ENCODE assay signal across 13 cellular contexts in the genomic region with DNA sequence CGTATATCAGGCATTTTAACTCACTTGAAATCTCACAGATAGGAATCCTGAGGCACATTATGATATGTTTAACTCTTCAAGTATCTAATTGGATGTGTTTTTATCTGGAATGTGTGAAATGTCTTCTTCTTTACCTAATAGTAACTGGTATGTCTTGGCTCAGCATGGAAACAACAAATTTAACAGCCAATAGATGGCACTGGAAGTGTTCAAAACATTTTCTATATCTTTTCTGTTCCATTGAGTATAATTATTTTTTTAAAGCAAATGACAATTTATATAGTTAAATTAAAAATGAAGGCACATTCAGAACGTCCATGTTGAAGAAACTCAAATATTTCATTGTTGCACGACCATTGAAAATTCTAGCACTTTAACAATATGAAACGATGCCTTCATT.
DNase-seq lines count a peak whose midpoint lies in the region; ATAC-seq and TF ChIP-seq lines count a peak whose summit lies in the region.
"Had no signal": no experiment of that assay in that cellular context is flagged by ENCODE, and none has a peak within 500 bp of the region (broad histone marks: within the 10 kb centered on the region; RNA-seq: fewer than 3 reads in every experiment).

No MANE protein-coding gene starts in this region.

- no peak for TF ChIP-seq RAD21 in SK-N-SH (IDR thresholded peaks at IDR 0.05; ENCODE audit: low read length)

- POLR2A ChIA-PET in SK-N-SH (lab: Yijun Ruan, JAX) = no interaction called here

- H2AFZ ChIP-seq in SK-N-SH (ENCODE audit: low read depth) = no peak overlapping the region
- no peak overlapping the region for H2AFZ ChIP-seq in smooth muscle cell (ENCODE audit: low read depth)

- H3K27me3 ChIP-seq in SK-N-SH (ENCODE audit: insufficient read depth) = no peaks in the 10 kb centered on the region; the same call in 1 of the 2 replicates
- H3K27me3 ChIP-seq in smooth muscle cell (ENCODE audit: low read depth) = no peaks in the 10 kb centered on the region
- H3K27me3 ChIP-seq: ascending aorta had no signal

- H3K27ac ChIP-seq in SK-N-SH (ENCODE audit: low read depth in 2 of 2, low read length in 1 of 2) (no peak overlapping the region), smooth muscle cell (ENCODE audit: low read depth) (no peak overlapping the region)
- H3K27ac ChIP-seq: ascending aorta had no signal

- TF ChIP-seq CTCF in SK-N-SH (IDR thresholded peaks at IDR 0.05) (peak; percentile 51), epithelial cell of esophagus (IDR thresholded peaks at IDR 0.05; ENCODE audit: insufficient read depth, low read depth, low read length, missing control alignments) (peak; percentile 28), smooth muscle cell (IDR thresholded peaks at IDR 0.05; ENCODE audit: borderline replicate concordance, insufficient read depth, poor library complexity, severe bottlenecking) (peak; percentile 18)

- TF ChIP-seq EP300 in SK-N-SH (IDR thresholded peaks at IDR 0.05; ENCODE audit: borderline replicate concordance in 1 of 2, low read depth in 1 of 2, low read length in 1 of 2) = no peak

- H3K4me3 ChIP-seq in SK-N-SH (ENCODE audit: low read depth in 2 of 2, low read length in 1 of 2) (no peak overlapping the region), epithelial cell of esophagus (ENCODE audit: low read length) (no peak overlapping the region), smooth muscle cell (no peak overlapping the region)
- H3K4me3 ChIP-seq: ascending aorta had no signal

- CTCF ChIA-PET in SK-N-SH (lab: Yijun Ruan, JAX) = no interaction called here

- no peak overlapping the region for H3K9ac ChIP-seq in SK-N-SH
- H3K9ac ChIP-seq in smooth muscle cell (ENCODE audit: low read depth) = no peak overlapping the region

- H3K4me1 ChIP-seq in SK-N-SH (ENCODE audit: control insufficient read depth in 1 of 2, insufficient read depth in 2 of 2, low read depth in 1 of 2, low read length in 1 of 2) = no peaks in the 10 kb centered on the region
- no peaks in the 10 kb centered on the region for H3K4me1 ChIP-seq in smooth muscle cell (ENCODE audit: low read depth)
- H3K4me1 ChIP-seq: ascending aorta had no signal

- H3K9me2 ChIP-seq in SK-N-SH = no peaks in the 10 kb centered on the region

- no peaks in the 10 kb centered on the region for H3K36me3 ChIP-seq in SK-N-SH (replicated peaks in 1 of 2; ENCODE audit: control insufficient read depth in 1 of 2, insufficient read depth in 2 of 2, low read length in 1 of 2)
- no peaks in the 10 kb centered on the region for H3K36me3 ChIP-seq in smooth muscle cell (ENCODE audit: low read depth)
- H3K36me3 ChIP-seq: ascending aorta had no signal

- WGBS in SK-N-SH (ENCODE audit: low lambda C conversion rate) = 4% methylated on average over 4 of the region's 4 CpGs
- WGBS in smooth muscle cell (ENCODE audit: low lambda C conversion rate) = 66% methylated on average over 4 of the region's 4 CpGs

- H3F3A ChIP-seq in SK-N-SH (replicated peaks; ENCODE audit: insufficient read depth) (no peaks in the 10 kb centered on the region), smooth muscle cell (ENCODE audit: low read depth) (no peaks in the 10 kb centered on the region)

- ATAC-seq in SK-N-SH treated with all-trans-retinoic acid at 6 μM for 48 hours = no peak
- ATAC-seq: activated CD8-positive, alpha-beta memory T cell treated with anti-CD3 and anti-CD28 coated beads, Interleukin-2, amount 10 ng/mL, durations not matched to agents 7 days and 5 days; left lobe of liver had no signal

- H3K4me2 ChIP-seq in SK-N-SH = no peak overlapping the region
- H3K4me2 ChIP-seq in smooth muscle cell = no peak overlapping the region

- H3K79me2 ChIP-seq in SK-N-SH (ENCODE audit: insufficient read depth) = no peaks in the 10 kb centered on the region
- H3K79me2 ChIP-seq in smooth muscle cell (ENCODE audit: low read depth) = no peaks in the 10 kb centered on the region

- H4K20me1 ChIP-seq in SK-N-SH (ENCODE audit: insufficient read depth) (no peaks in the 10 kb centered on the region), smooth muscle cell (ENCODE audit: low read depth) (no peaks in the 10 kb centered on the region)

- DNase-seq in SK-N-SH (no peak), NCI-H460 (ENCODE audit: extremely low read depth, low read depth) (peak; percentile 19), epithelial cell of esophagus (ENCODE audit: low read depth) (peak; percentile 12), smooth muscle cell (lab: John Stamatoyannopoulos, UW; ENCODE audit: unreplicated experiment) (no peak), NCI-H1105 (lab: John Stamatoyannopoulos, UW) (no peak), NCI-H2196 (lab: John Stamatoyannopoulos, UW; ENCODE audit: unreplicated experiment) (no peak), AG20443 (ENCODE audit: low spot score) (no peak)
- DNase-seq: activated CD8-positive, alpha-beta memory T cell treated with anti-CD3 and anti-CD28 coated beads, Interleukin-2, amount 10 ng/mL, durations not matched to agents 7 days and 5 days; C1 segment of cervical spinal cord; NCI-H446 treated with DMSO at 0.1 percent for 48 hours had no signal

- no peaks in the 10 kb centered on the region for H3K9me3 ChIP-seq in SK-N-SH
- no peaks in the 10 kb centered on the region for H3K9me3 ChIP-seq in smooth muscle cell (replicated peaks; ENCODE audit: low read depth)
- H3K9me3 ChIP-seq: ascending aorta had no signal

TF ChIP-seq in SK-N-SH, 30 proteins besides CTCF, POLR2A, EP300 and RAD21 (continues in another document):
- TF ChIP-seq, protein P1, sequence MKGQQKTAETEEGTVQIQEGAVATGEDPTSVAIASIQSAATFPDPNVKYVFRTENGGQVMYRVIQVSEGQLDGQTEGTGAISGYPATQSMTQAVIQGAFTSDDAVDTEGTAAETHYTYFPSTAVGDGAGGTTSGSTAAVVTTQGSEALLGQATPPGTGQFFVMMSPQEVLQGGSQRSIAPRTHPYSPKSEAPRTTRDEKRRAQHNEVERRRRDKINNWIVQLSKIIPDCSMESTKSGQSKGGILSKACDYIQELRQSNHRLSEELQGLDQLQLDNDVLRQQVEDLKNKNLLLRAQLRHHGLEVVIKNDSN (IDR thresholded peaks at IDR 0.05; ENCODE audit: borderline replicate concordance, low read depth) = no peak
- no peak for TF ChIP-seq TAF1 (IDR thresholded peaks at IDR 0.05; ENCODE audit: borderline replicate concordance, low read depth, low read length)
- no peak for TF ChIP-seq EZH2phosphoT487 (IDR thresholded peaks at IDR 0.05; ENCODE audit: borderline replicate concordance, low read depth)
- TF ChIP-seq, protein P2, sequence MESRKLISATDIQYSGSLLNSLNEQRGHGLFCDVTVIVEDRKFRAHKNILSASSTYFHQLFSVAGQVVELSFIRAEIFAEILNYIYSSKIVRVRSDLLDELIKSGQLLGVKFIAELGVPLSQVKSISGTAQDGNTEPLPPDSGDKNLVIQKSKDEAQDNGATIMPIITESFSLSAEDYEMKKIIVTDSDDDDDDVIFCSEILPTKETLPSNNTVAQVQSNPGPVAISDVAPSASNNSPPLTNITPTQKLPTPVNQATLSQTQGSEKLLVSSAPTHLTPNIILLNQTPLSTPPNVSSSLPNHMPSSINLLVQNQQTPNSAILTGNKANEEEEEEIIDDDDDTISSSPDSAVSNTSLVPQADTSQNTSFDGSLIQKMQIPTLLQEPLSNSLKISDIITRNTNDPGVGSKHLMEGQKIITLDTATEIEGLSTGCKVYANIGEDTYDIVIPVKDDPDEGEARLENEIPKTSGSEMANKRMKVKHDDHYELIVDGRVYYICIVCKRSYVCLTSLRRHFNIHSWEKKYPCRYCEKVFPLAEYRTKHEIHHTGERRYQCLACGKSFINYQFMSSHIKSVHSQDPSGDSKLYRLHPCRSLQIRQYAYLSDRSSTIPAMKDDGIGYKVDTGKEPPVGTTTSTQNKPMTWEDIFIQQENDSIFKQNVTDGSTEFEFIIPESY (IDR thresholded peaks at IDR 0.05; ENCODE audit: borderline replicate concordance, low read depth) = no peak
- TF ChIP-seq, protein P3, sequence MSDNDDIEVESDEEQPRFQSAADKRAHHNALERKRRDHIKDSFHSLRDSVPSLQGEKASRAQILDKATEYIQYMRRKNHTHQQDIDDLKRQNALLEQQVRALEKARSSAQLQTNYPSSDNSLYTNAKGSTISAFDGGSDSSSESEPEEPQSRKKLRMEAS (IDR thresholded peaks at IDR 0.05; ENCODE audit: low read depth) = no peak
- no peak for TF ChIP-seq TCF12 (IDR thresholded peaks at IDR 0.05)
- TF ChIP-seq TEAD4 (IDR thresholded peaks at IDR 0.05; ENCODE audit: borderline replicate concordance, insufficient read depth) = no peak

TF ChIP-seq in SK-N-SH treated with all-trans-retinoic acid at 6 μM for 48 hours, 23 proteins besides CTCF, POLR2A, EP300 and RAD21 (continues in another document):
- TF ChIP-seq ZNF8 (CRISPR knock-in tag; IDR thresholded peaks at IDR 0.05) (no peak), ZFP30 (CRISPR knock-in tag; IDR thresholded peaks at IDR 0.05) (no peak), TOX (CRISPR knock-in tag; IDR thresholded peaks at IDR 0.05; ENCODE audit: borderline replicate concordance) (no peak), ZFP3 (CRISPR knock-in tag; IDR thresholded peaks at IDR 0.05) (no peak), BACH2 (CRISPR knock-in tag; IDR thresholded peaks at IDR 0.05; ENCODE audit: borderline replicate concordance) (no peak)
- TF ChIP-seq, protein P4, sequence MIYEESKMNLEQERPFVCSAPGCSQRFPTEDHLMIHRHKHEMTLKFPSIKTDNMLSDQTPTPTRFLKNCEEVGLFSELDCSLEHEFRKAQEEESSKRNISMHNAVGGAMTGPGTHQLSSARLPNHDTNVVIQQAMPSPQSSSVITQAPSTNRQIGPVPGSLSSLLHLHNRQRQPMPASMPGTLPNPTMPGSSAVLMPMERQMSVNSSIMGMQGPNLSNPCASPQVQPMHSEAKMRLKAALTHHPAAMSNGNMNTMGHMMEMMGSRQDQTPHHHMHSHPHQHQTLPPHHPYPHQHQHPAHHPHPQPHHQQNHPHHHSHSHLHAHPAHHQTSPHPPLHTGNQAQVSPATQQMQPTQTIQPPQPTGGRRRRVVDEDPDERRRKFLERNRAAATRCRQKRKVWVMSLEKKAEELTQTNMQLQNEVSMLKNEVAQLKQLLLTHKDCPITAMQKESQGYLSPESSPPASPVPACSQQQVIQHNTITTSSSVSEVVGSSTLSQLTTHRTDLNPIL (CRISPR knock-in tag; IDR thresholded peaks at IDR 0.05; ENCODE audit: low read depth) = no peak
- TF ChIP-seq, protein P5, sequence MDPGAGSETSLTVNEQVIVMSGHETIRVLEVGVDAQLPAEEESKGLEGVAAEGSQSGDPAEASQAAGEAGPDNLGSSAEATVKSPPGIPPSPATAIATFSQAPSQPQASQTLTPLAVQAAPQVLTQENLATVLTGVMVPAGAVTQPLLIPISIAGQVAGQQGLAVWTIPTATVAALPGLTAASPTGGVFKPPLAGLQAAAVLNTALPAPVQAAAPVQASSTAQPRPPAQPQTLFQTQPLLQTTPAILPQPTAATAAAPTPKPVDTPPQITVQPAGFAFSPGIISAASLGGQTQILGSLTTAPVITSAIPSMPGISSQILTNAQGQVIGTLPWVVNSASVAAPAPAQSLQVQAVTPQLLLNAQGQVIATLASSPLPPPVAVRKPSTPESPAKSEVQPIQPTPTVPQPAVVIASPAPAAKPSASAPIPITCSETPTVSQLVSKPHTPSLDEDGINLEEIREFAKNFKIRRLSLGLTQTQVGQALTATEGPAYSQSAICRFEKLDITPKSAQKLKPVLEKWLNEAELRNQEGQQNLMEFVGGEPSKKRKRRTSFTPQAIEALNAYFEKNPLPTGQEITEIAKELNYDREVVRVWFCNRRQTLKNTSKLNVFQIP (CRISPR knock-in tag; IDR thresholded peaks at IDR 0.05; ENCODE audit: borderline replicate concordance, low read depth) = no peak

Comparison
In these comparisons a context has a peak if more than half of its experiments do, and no peak if none do; other contexts are left out.
1. DNase-seq: peak in NCI-H460 (single experiment) and epithelial cell of esophagus (single experiment); none in SK-N-SH (single experiment), smooth muscle cell (single experiment), NCI-H1105 (single experiment), NCI-H2196 (single experiment) and AG20443 (single experiment).
2. Peak in every context shown above with its lines, with median percentiles within 50 percentile points of each other: CTCF ChIP-seq.